ENCODE assay signal across 8 cellular contexts in genomic region chr3:156553705-156554356, GRCh38. TPM values are rescaled to one million over a fixed set of nuclear protein-coding genes. Genes with fewer than 3 reads are reported as not detected.
DNase-seq lines count a peak whose midpoint lies in the region; ATAC-seq and TF ChIP-seq lines count a peak whose summit lies in the region.

No MANE protein-coding gene starts in this region.

- peaks cover 46% of the 10 kb centered on the region for H3K4me1 ChIP-seq in mammary epithelial cell (ENCODE audit: insufficient read depth, low read length)

- H3K36me3 Mint-ChIP-seq in mesothelial cell of epicardium, result peaks cover 23% of the 10 kb centered on the region

- H3K9me3 ChIP-seq in mammary epithelial cell (replicated peaks; ENCODE audit: insufficient read depth, low read length), result no peaks in the 10 kb centered on the region

- no peaks in the 10 kb centered on the region for H4K20me1 ChIP-seq in mammary epithelial cell (ENCODE audit: insufficient read depth, low read length)

- peak overlapping the region; percentile 98 for H3K27ac Mint-ChIP-seq in mesothelial cell of epicardium

- CTCF ChIA-PET in mammary epithelial cell (lab: Charles Lee; ENCODE audit: low non-redundant PET), result interaction anchor here (0.8 kb wide), 2 partner anchors 120 to 122 kb away, joined by 6 read pairs; no protein-coding TSS in a partner anchor

- in situ Hi-C loops in mammary epithelial cell (cut with MboI; ENCODE audit: low sequenced_read_pairs in 2 of 2), result loop anchor here (5.0 to 10.0 kb wide), 3 partner anchors 121 to 581 kb away; partner anchors contain the start of gene TIPARP (in 1 of the 2)

- peaks cover 45% of the 10 kb centered on the region for H3K4me1 Mint-ChIP-seq in mesothelial cell of epicardium

- peak; percentile 9 for DNase-seq in DMS79 treated with DMSO at 0.1 percent for 48 hours (lab: John Stamatoyannopoulos, UW)
- DNase-seq in DMS79 (lab: John Stamatoyannopoulos, UW), result no peak
- peak; percentile 44 for DNase-seq in NCI-H226
- peak; percentile 54 for DNase-seq in mammary epithelial cell
- DNase-seq in mesothelial cell of epicardium (ENCODE audit: low spot score in 2 of 2, unreplicated experiment in 2 of 2), result no peak
- no peak for DNase-seq in amygdala (lab: John Stamatoyannopoulos, UW)
- DNase-seq in UCSD-AML1 (lab: John Stamatoyannopoulos, UW; ENCODE audit: unreplicated experiment), result no peak

- WGBS in mammary epithelial cell (ENCODE audit: low coverage, missing lambda C conversion rate), result 11% methylated on average over 11 of the region's 11 CpGs

- H3K4me3 ChIP-seq in mammary epithelial cell (replicated peaks in 1 of 3; ENCODE audit: insufficient read depth in 1 of 3, low read depth in 2 of 3, low read length in 3 of 3), result peak overlapping the region; percentile 97 to 99 (median 97)

- TF ChIP-seq CTCF in mammary epithelial cell (conservative IDR thresholded peaks at IDR 0.05 in 1 of 2, IDR thresholded peaks at IDR 0.05 in 1 of 2; ENCODE audit: extremely low read depth in 1 of 2, insufficient read depth in 1 of 2, low read depth in 1 of 2, low read length in 2 of 2), result no peak
- no peak for TF ChIP-seq CTCF in mesothelial cell of epicardium (IDR thresholded peaks at IDR 0.05; ENCODE audit: unreplicated experiment)

- no TSS peak for BruUV-seq in mammary epithelial cell (replicated peaks; lab: Mats Ljungman, UMichigan)

- H3K27me3 Mint-ChIP-seq in mesothelial cell of epicardium (ENCODE audit: low read depth), result no peaks in the 10 kb centered on the region

- H3K79me2 ChIP-seq in mammary epithelial cell (ENCODE audit: insufficient read depth, low read length), result peaks cover 61% of the 10 kb centered on the region

- no peak overlapping the region for H2AFZ ChIP-seq in mammary epithelial cell (ENCODE audit: low read depth, low read length)

- H3K27ac ChIP-seq in mammary epithelial cell (ENCODE audit: insufficient read depth, low read depth, low read length), result peak overlapping the region; percentile 87

- H3K27me3 ChIP-seq in mammary epithelial cell (ENCODE audit: insufficient read depth, low read length), result no peaks in the 10 kb centered on the region

- no peak for ATAC-seq in HG02840 (IDR thresholded peaks at IDR 0.05; ENCODE audit: low FRiP score, unreplicated experiment)

- intact Hi-C loops in mammary epithelial cell (cut with micrococcal nuclease), result loop anchor here (2.0 to 5.0 kb wide), 3 partner anchors 25 to 258 kb away; no protein-coding TSS in a partner anchor

- H3K4me2 ChIP-seq in mammary epithelial cell (ENCODE audit: insufficient read depth, low read depth, low read length), result peak overlapping the region; percentile 94

- peaks cover 10% of the 10 kb centered on the region for H3K36me3 ChIP-seq in mammary epithelial cell (ENCODE audit: insufficient read depth, low read length)

- H3K4me3 Mint-ChIP-seq in mesothelial cell of epicardium, result peak overlapping the region; percentile 99

- peak overlapping the region; percentile 94 for H3K9ac ChIP-seq in mammary epithelial cell (ENCODE audit: insufficient read depth, low read length)

- dilution Hi-C loops in mammary epithelial cell (cut with HindIII; ENCODE audit: low sequenced_read_pairs), result no loop called here

- no peaks in the 10 kb centered on the region for H3K9me3 Mint-ChIP-seq in mesothelial cell of epicardium

RNA-seq across cellular contexts. Expression of gene SSR3, which starts 1.1 kb away (rescaled TPM):
- total RNA-seq in mammary epithelial cell (100 to 1,000 TPM; 375 to 388 TPM), mesothelial cell of epicardium (120 to 127 TPM (median 127 TPM) in 3 replicates)
- 339 TPM for polyA plus RNA-seq in mammary epithelial cell
- 575 TPM for polyA minus RNA-seq in mammary epithelial cell

Comparison
In these comparisons a context has a peak if more than half of its experiments do, and no peak if none do; other contexts are left out.
1. DNase-seq: peak in DMS79 treated with DMSO at 0.1 percent for 48 hours (single experiment), NCI-H226 (single experiment) and mammary epithelial cell (single experiment); none in DMS79 (single experiment), mesothelial cell of epicardium (0 of 2), amygdala (0 of 56) and UCSD-AML1 (single experiment).